Comparison of ENCODE assay signal across 23 cellular contexts in the genomic region with DNA sequence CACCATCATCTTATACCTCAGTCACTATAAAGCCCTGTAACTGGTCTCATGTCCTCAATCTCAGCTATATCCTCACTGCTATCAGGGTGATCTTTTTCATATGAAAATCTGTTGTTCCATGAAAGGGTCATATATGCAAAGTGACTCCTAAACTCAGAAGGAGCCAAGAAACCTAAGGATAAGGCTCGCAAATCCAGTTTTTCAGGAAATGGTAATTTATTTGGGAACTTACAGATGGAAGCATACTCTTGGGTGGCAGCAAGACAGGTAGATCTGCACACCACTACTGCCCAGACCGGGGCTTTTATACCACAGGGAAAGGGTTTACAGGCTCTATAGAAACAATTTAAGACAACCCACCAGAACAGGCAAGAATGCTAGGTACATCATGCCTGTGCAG.
"Had no signal": no experiment of that assay in that cellular context is flagged by ENCODE, and none has a peak within 500 bp of the region (broad histone marks: within the 10 kb centered on the region; RNA-seq: fewer than 3 reads in every experiment).

No MANE protein-coding gene starts in this region.

- H3K4me3 Mint-ChIP-seq: stimulated activated naive B cell treated with anti-CD40 and anti-IgM and Interleukin-4, amounts not matched to agents 10 μg/mL and 1 μg/mL and 100 μg/mL, for 72 hours had no signal

- H3K27ac Mint-ChIP-seq: progenitor cell of endocrine pancreas; stimulated activated naive B cell treated with anti-CD40 and anti-IgM and Interleukin-4, amounts not matched to agents 10 μg/mL and 1 μg/mL and 100 μg/mL, for 72 hours had no signal

- H3K36me3 ChIP-seq: lower lobe of right lung, ovary, right atrium auricular region, right lobe of liver, stomach, thyroid gland, transverse colon, upper lobe of right lung had no signal

- H3K9me3 ChIP-seq: ovary, right lobe of liver, testis, thyroid gland, transverse colon, upper lobe of right lung had no signal

- ATAC-seq: left cardiac atrium; left lung; lower lobe of right lung; naive thymus-derived CD8-positive, alpha-beta T cell; right lobe of liver; upper lobe of right lung had no signal

- H3K27me3 ChIP-seq: hepatocyte, left lung, ovary, right atrium auricular region, right lobe of liver, stomach, testis, thyroid gland, transverse colon, upper lobe of right lung had no signal

- DNase-seq: kidney glomerular epithelial cell; left cardiac atrium; left lung; lower lobe of right lung; mammary epithelial cell; mesenchymal stem cell; naive thymus-derived CD8-positive, alpha-beta T cell; ovary; right lobe of liver; stimulated activated CD4-positive, alpha-beta T cell treated with anti-CD3 and anti-CD28 coated beads, Interleukin-12 subunit alpha, Interleukin-12 subunit beta, amount 100 ng/mL, for 4 hours; stimulated activated CD4-positive, alpha-beta T cell treated with anti-CD3 and anti-CD28 coated beads, Interleukin-15, amount 100 ng/mL, for 24 hours; stimulated activated CD4-positive, alpha-beta T cell treated with anti-CD3 and anti-CD28 coated beads, Interleukin-2, amount 100 ng/mL, for 24 hours; stimulated activated CD4-positive, alpha-beta T cell treated with anti-CD3 and anti-CD28 coated beads, Interleukin-4, amount 100 ng/mL, for 1 hour; stimulated activated naive B cell treated with anti-CD40 and anti-IgM and Interleukin-4, amounts not matched to agents 10 μg/mL and 1 μg/mL and 100 μg/mL, for 72 hours; stimulated activated naive CD8-positive, alpha-beta T cell treated with anti-CD3 and anti-CD28 coated beads, Interleukin-15, Interleukin-2, amounts not matched to agents 100 U/mL and 50 U/mL, for 24 hours; stomach; testis; thyroid gland; transverse colon; upper lobe of right lung had no signal

- H3K27me3 Mint-ChIP-seq: naive thymus-derived CD8-positive, alpha-beta T cell; progenitor cell of endocrine pancreas; stimulated activated naive B cell treated with anti-CD40 and anti-IgM and Interleukin-4, amounts not matched to agents 10 μg/mL and 1 μg/mL and 100 μg/mL, for 72 hours had no signal

- H3K4me1 ChIP-seq: left lung, lower lobe of right lung, right atrium auricular region, right lobe of liver, stomach, testis, thyroid gland, transverse colon, upper lobe of right lung had no signal

- H3K4me3 ChIP-seq: hepatocyte, left lung, lower lobe of right lung, ovary, right atrium auricular region, right lobe of liver, stomach, testis, thyroid gland, transverse colon, upper lobe of right lung had no signal

- H3K27ac ChIP-seq: hepatocyte, left lung, lower lobe of right lung, ovary, right atrium auricular region, right lobe of liver, stomach, testis, thyroid gland, transverse colon, upper lobe of right lung had no signal
